Comparison of ENCODE assay signal across 23 cellular contexts in the genomic region with DNA sequence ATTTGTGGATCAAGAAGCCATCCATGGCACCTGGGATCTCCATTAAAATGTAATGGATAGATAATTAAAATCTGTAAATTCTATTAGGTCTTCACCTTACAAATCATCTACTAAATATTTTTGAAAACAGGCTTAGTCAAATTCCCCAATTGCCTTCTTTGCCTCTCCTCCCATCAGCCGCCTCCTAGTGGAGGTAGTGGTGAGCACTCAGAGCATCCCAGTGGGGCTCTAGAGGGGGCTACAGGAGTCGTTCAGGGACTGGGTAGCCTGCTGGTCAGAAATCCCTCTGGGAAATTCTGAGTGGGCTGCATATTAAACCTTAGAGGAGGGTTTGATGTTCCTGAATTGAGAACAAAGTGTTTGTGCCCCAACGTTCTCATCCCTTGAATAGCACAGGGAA. TPM values are rescaled to one million over a fixed set of nuclear protein-coding genes. Genes with fewer than 3 reads are reported as not detected.
DNase-seq lines count a peak whose midpoint lies in the region; ATAC-seq, FAIRE-seq and TF ChIP-seq lines count a peak whose summit lies in the region.
"Had no signal": no experiment of that assay in that cellular context is flagged by ENCODE, and none has a peak within 500 bp of the region (broad histone marks: within the 10 kb centered on the region; RNA-seq: fewer than 3 reads in every experiment).

No MANE protein-coding gene starts in this region.

- no peak overlapping the region for H3K4me2 ChIP-seq in HepG2 (ENCODE audit: low read depth, low read length)
- no peak overlapping the region for H3K4me2 ChIP-seq in OCI-LY1 (ENCODE audit: low read length)
- H3K4me2 ChIP-seq: KMS-11, PC-9, SK-N-SH had no signal

- no peak for TF ChIP-seq RAD21 in HepG2 (CRISPR knock-in tag; IDR thresholded peaks at IDR 0.05)

- H3K9ac ChIP-seq in HepG2 (ENCODE audit: insufficient read depth, low read depth, low read length), result no peak overlapping the region
- no peak overlapping the region for H3K9ac ChIP-seq in OCI-LY1 (ENCODE audit: low read length)
- no peak overlapping the region for H3K9ac ChIP-seq in endodermal cell (ENCODE audit: extremely low read depth, low read length, poor library complexity, severe bottlenecking)
- H3K9ac ChIP-seq: KMS-11, SK-N-SH had no signal

- H3K4me3 Mint-ChIP-seq in endodermal cell (no peak overlapping the region), progenitor cell of endocrine pancreas (ENCODE audit: low read depth) (no peak overlapping the region)

- H3K27me3 Mint-ChIP-seq in endodermal cell (ENCODE audit: insufficient read depth), result peaks cover 11% of the 10 kb centered on the region
- H3K27me3 Mint-ChIP-seq in progenitor cell of endocrine pancreas, result peaks cover 39% of the 10 kb centered on the region

- H3K9me3 ChIP-seq in HepG2 (ENCODE audit: low read length) (no peaks in the 10 kb centered on the region), right lobe of liver (no peaks in the 10 kb centered on the region), OCI-LY1 (ENCODE audit: low read length) (no peaks in the 10 kb centered on the region), endodermal cell (ENCODE audit: control insufficient read depth, low read length) (no peaks in the 10 kb centered on the region)
- H3K9me3 ChIP-seq: HAP-1, MG63, SK-N-SH had no signal

- 0 out of 3 replicates have a peak, but pooled peaks have one; percentile 38 for ATAC-seq in HepG2
- ATAC-seq in right lobe of liver, result no peak
- ATAC-seq in HG03457 (IDR thresholded peaks at IDR 0.05; ENCODE audit: unreplicated experiment), result no peak
- ATAC-seq: GM12878 had no signal

- no peaks in the 10 kb centered on the region for H3K4me1 ChIP-seq in HepG2 (ENCODE audit: insufficient read depth, low read length)
- no peaks in the 10 kb centered on the region for H3K4me1 ChIP-seq in right lobe of liver
- H3K4me1 ChIP-seq in OCI-LY1 (ENCODE audit: insufficient read depth, low read length, severe bottlenecking), result no peaks in the 10 kb centered on the region
- H3K4me1 ChIP-seq in endodermal cell (ENCODE audit: control insufficient read depth, insufficient read depth, low read length), result no peaks in the 10 kb centered on the region
- H3K4me1 ChIP-seq: HAP-1 had no signal

- H3K4me3 ChIP-seq in HepG2 (replicated peaks in 1 of 3; ENCODE audit: insufficient read depth in 1 of 3, low read depth in 2 of 3, low read length in 3 of 3) (no peak overlapping the region), right lobe of liver (no peak overlapping the region), OCI-LY1 (ENCODE audit: low read depth, low read length, poor library complexity, severe bottlenecking) (no peak overlapping the region), endodermal cell (ENCODE audit: low read length) (no peak overlapping the region)
- H3K4me3 ChIP-seq: GM12878, HAP-1, MG63, PC-9 had no signal

- H3K27ac Mint-ChIP-seq in endodermal cell (no peak overlapping the region), progenitor cell of endocrine pancreas (no peak overlapping the region)

- H3K4me1 Mint-ChIP-seq in endodermal cell (no peaks in the 10 kb centered on the region), progenitor cell of endocrine pancreas (ENCODE audit: low read depth) (no peaks in the 10 kb centered on the region)

- H2AFZ ChIP-seq in HepG2 (ENCODE audit: low read length) (no peak overlapping the region), OCI-LY1 (ENCODE audit: low read length) (no peak overlapping the region)
- H2AFZ ChIP-seq: PC-9 had no signal

- H3K36me3 Mint-ChIP-seq in endodermal cell (ENCODE audit: low read depth), result no peaks in the 10 kb centered on the region
- no peaks in the 10 kb centered on the region for H3K36me3 Mint-ChIP-seq in progenitor cell of endocrine pancreas (ENCODE audit: insufficient read depth)

- H3K9me2 ChIP-seq in OCI-LY1 (ENCODE audit: low read depth, low read length), result no peaks in the 10 kb centered on the region
- H3K9me2 ChIP-seq: SK-N-SH had no signal

- in situ Hi-C loops in HepG2 (cut with HindIII; ENCODE audit: extremely low pct_ligation_motif_present, low pct_unique_long_range_greater_than_20kb), result no loop called here

- TF ChIP-seq POLR2A in HepG2 (IDR thresholded peaks at IDR 0.05; ENCODE audit: insufficient read depth in 1 of 2, low read depth in 2 of 2, low read length in 2 of 2) (no peak), right lobe of liver (IDR thresholded peaks at IDR 0.05) (no peak)

- H3K27ac ChIP-seq in HepG2 (ENCODE audit: extremely low read length, insufficient read depth, low read length) (no peak overlapping the region), right lobe of liver (no peak overlapping the region), OCI-LY1 (ENCODE audit: low read depth, low read length, poor library complexity, severe bottlenecking) (no peak overlapping the region), endodermal cell (ENCODE audit: low read depth, low read length) (no peak overlapping the region)
- H3K27ac ChIP-seq: KMS-11, PC-9 had no signal

- BruUV-seq in HepG2 (replicated peaks; lab: Mats Ljungman, UMichigan), result no TSS peak

- 2% methylated on average over 3 of the region's 3 CpGs for WGBS in HepG2 (ENCODE audit: low lambda C conversion rate)
- WGBS in right lobe of liver (ENCODE audit: insufficient coverage, low coverage, low lambda C conversion rate, missing lambda C conversion rate), result 51% methylated on average over 3 of the region's 3 CpGs
- 59% methylated on average over 2 to 3 of the region's 3 CpGs for WGBS in endodermal cell (ENCODE audit: insufficient coverage in 1 of 2, insufficient read length in 1 of 2), 2 experiments

- intact Hi-C loops in HepG2 (cut with micrococcal nuclease; ENCODE audit: unreplicated experiment) (no loop called here), right lobe of liver (cut with DNase I) (no loop called here)

- no peaks in the 10 kb centered on the region for H3K79me2 ChIP-seq in HepG2 (ENCODE audit: insufficient read depth, low read length)
- H3K79me2 ChIP-seq in OCI-LY1 (ENCODE audit: insufficient read depth, low read length), result no peaks in the 10 kb centered on the region

- TF ChIP-seq EP300 in HepG2 (IDR thresholded peaks at IDR 0.05; ENCODE audit: low read depth in 2 of 2, low read length in 2 of 2) (no peak), HepG2 (CRISPR knock-in tag; IDR thresholded peaks at IDR 0.05; ENCODE audit: borderline replicate concordance) (no peak)

- no peaks in the 10 kb centered on the region for H4K20me1 ChIP-seq in HepG2 (ENCODE audit: insufficient read depth, low read length)
- H4K20me1 ChIP-seq in OCI-LY1 (ENCODE audit: insufficient read depth, low read length), result no peaks in the 10 kb centered on the region

- FAIRE-seq in HepG2 (lab: Jason Lieb, UNC), result no peak
- FAIRE-seq: D721Med, GM12878 had no signal

- DNase-seq in HepG2 (ENCODE audit: low spot score) (no peak), right lobe of liver (no peak), endodermal cell (peak; percentile 77), retina (no peak), DMS 273 (lab: John Stamatoyannopoulos, UW; ENCODE audit: unreplicated experiment) (no peak), progenitor cell of endocrine pancreas (ENCODE audit: low spot score, unreplicated experiment) (no peak)
- DNase-seq: MG63, NCI-H1417, NCI-H1694 treated with DMSO at 0.1 percent for 48 hours, NCI-H226, NCI-H524, PC-9, RPMI8226, SHP77 treated with DMSO at 0.1 percent for 48 hours, SK-N-SH had no signal

- H3K27me3 ChIP-seq in HepG2 (ENCODE audit: control insufficient read depth in 1 of 2, insufficient read depth in 2 of 2, low read length in 2 of 2) (peaks cover 5 to 42% of the 10 kb centered on the region in 2 experiments; a peak in 3 of 5 replicates), right lobe of liver (no peaks in the 10 kb centered on the region), OCI-LY1 (ENCODE audit: insufficient read depth, low read length) (no peaks in the 10 kb centered on the region), endodermal cell (ENCODE audit: control insufficient read depth, insufficient read depth, low read length, poor library complexity, severe bottlenecking) (peaks cover 3% of the 10 kb centered on the region)
- H3K27me3 ChIP-seq: MG63 had no signal

- POLR2A ChIA-PET in HepG2 (lab: Yijun Ruan, JAX), result no interaction called here

- H3K36me3 ChIP-seq in HepG2 (replicated peaks in 1 of 2; ENCODE audit: control insufficient read depth in 1 of 2, insufficient read depth in 2 of 2, low read length in 2 of 2) (no peaks in the 10 kb centered on the region), right lobe of liver (no peaks in the 10 kb centered on the region), OCI-LY1 (ENCODE audit: insufficient read depth, low read length) (no peaks in the 10 kb centered on the region), endodermal cell (ENCODE audit: control insufficient read depth, insufficient read depth, low read length) (no peaks in the 10 kb centered on the region)
- H3K36me3 ChIP-seq: HAP-1, MG63 had no signal

- no peaks in the 10 kb centered on the region for H3F3A ChIP-seq in OCI-LY1 (ENCODE audit: insufficient read depth, low read length)

- CTCF ChIA-PET in HepG2 (lab: Yijun Ruan, JAX; ENCODE audit: low intra/inter-chr PET ratio, low total read pairs), result no interaction called here

- no peaks in the 10 kb centered on the region for H3K9me3 Mint-ChIP-seq in endodermal cell
- H3K9me3 Mint-ChIP-seq in progenitor cell of endocrine pancreas (ENCODE audit: low read depth), result no peaks in the 10 kb centered on the region

- TF ChIP-seq CTCF in HepG2 (CRISPR knock-in tag; IDR thresholded peaks at IDR 0.05) (no peak), right lobe of liver (IDR thresholded peaks at IDR 0.05) (no peak), OCI-LY1 (IDR thresholded peaks at IDR 0.05; ENCODE audit: low read length) (peak; percentile 16; the same call in 1 of the 2 replicates), endodermal cell (conservative IDR thresholded peaks at IDR 0.05) (peak; percentile 82), progenitor cell of endocrine pancreas (IDR thresholded peaks at IDR 0.05; ENCODE audit: unreplicated experiment) (no peak)

RNA-seq across cellular contexts. Expression of gene PAX1, which starts 20.8 kb away (rescaled TPM):
- total RNA-seq in HepG2 (2016; rRNA removed; fragmentation: Illumina TruSeq; extraction: Trizol) (not detected in 2 replicates), right lobe of liver (not detected), endodermal cell (not detected), progenitor cell of endocrine pancreas (1.3 and 3.3 TPM in 2 replicates)
- total RNA-seq in HepG2 (2016; cell fraction: cytosol; rRNA removed; fragmentation: Illumina TruSeq; extraction: Trizol; ENCODE audit: low read depth), result not detected in 2 replicates
- not detected in 2 replicates for total RNA-seq in HepG2 (2016; cell fraction: insoluble cytoplasmic fraction; rRNA removed; fragmentation: Illumina TruSeq; extraction: Trizol)
- not detected in 2 replicates for total RNA-seq in HepG2 (2016; cell fraction: membrane; rRNA removed; fragmentation: Illumina TruSeq; extraction: Trizol)
- not detected in 2 replicates for total RNA-seq in HepG2 (2016; cell fraction: nucleus; rRNA removed; fragmentation: Illumina TruSeq; extraction: Trizol)
- not detected in 2 replicates for polyA plus RNA-seq in HepG2 (2011; rRNA removed)
- polyA plus RNA-seq in HepG2 (2011; cell fraction: cytosol; rRNA removed), result not detected in 2 replicates
- polyA plus RNA-seq in HepG2 (2011; cell fraction: nucleus; rRNA removed), result not detected in 2 replicates
- not detected in 2 replicates for polyA plus RNA-seq in HepG2 (2012)
- not detected in 2 replicates for polyA plus RNA-seq in HepG2 (2016; cell fraction: cytosol; fragmentation: Illumina TruSeq; extraction: Trizol; ENCODE audit: low read depth)
- polyA plus RNA-seq in HepG2 (2016; cell fraction: insoluble cytoplasmic fraction; fragmentation: Illumina TruSeq; extraction: Trizol; ENCODE audit: low read depth), result not detected in 2 replicates
- polyA plus RNA-seq in HepG2 (2016; cell fraction: membrane; fragmentation: Illumina TruSeq; extraction: Trizol; ENCODE audit: low read depth), result not detected in 2 replicates
- polyA plus RNA-seq in HepG2 (2016; cell fraction: nucleus; fragmentation: Illumina TruSeq; extraction: Trizol; ENCODE audit: insufficient read depth, low read depth), result not detected in 2 replicates
- polyA minus RNA-seq in HepG2 (2011; rRNA and poly(A)+ RNA removed; ENCODE audit: low replicate concordance), result not detected in 2 replicates
- not detected in 2 replicates for polyA minus RNA-seq in HepG2 (2011; cell fraction: cytosol; rRNA and poly(A)+ RNA removed)
- not detected in 2 replicates for polyA minus RNA-seq in HepG2 (2011; cell fraction: nucleus; rRNA and poly(A)+ RNA removed)
- 1.7 TPM for polyA plus RNA-seq in endodermal cell (2013, experiment 1 of 2)
- polyA plus RNA-seq in endodermal cell (2013, experiment 2 of 2), result 3.2 TPM
- total RNA-seq: A172, GM12878, HT1080, PC-9 had no signal
- polyA plus RNA-seq: GM12878, SK-N-SH had no signal

Comparison
In these comparisons a context has a peak if more than half of its experiments do, and no peak if none do; other contexts are left out.
1. CTCF ChIP-seq: peak in OCI-LY1 (single experiment) and endodermal cell (single experiment); none in HepG2 (single experiment), right lobe of liver (0 of 4) and progenitor cell of endocrine pancreas (single experiment).